ENCODE assay signal across 20 cellular contexts in the genomic region with DNA sequence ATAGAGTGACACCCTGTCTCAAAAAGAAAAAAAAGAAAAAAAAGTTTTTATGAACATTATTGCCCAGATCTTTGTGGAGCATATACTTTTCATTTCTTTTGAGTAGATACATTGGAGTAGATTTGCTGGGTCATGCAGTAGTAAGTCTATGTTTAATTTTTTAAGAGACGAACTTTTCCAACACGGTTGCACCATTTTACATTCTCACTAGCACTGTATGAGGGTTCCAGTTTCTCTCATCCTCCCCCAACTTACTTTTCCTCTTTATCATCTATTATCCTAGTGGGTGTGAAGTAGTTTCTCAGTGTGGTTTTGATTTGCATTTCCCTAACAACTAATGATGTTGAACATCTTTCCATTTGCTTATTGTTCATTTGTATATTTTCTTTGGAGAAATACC.
"Had no signal": no experiment of that assay in that cellular context is flagged by ENCODE, and none has a peak within 500 bp of the region (broad histone marks: within the 10 kb centered on the region; RNA-seq: fewer than 3 reads in every experiment).

No MANE protein-coding gene starts in this region.

- DNase-seq: activated CD4-positive, alpha-beta T cell treated with anti-CD3 and anti-CD28 coated beads for 4 hours; activated effector memory CD4-positive, alpha-beta T cell treated with Interleukin-2 at 50 U/mL for 16 hours; activated naive CD8-positive, alpha-beta T cell treated with anti-CD3 and anti-CD28 coated beads, Interleukin-2, amount 10 ng/mL, durations not matched to agents 7 days and 5 days; anterior cingulate cortex; caudate nucleus; colonic mucosa; endodermal cell; foreskin fibroblast; mesendoderm; natural killer cell; right lobe of liver; small intestine; stimulated activated CD4-positive, alpha-beta T cell treated with anti-CD3 and anti-CD28 coated beads, Interleukin-15, amount 100 ng/mL, for 24 hours; stimulated activated CD4-positive, alpha-beta T cell treated with anti-CD3 and anti-CD28 coated beads, Interleukin-2, amount 100 ng/mL, for 48 hours had no signal

- H3K27me3 ChIP-seq: colonic mucosa, neutrophil, pancreas, right lobe of liver, stomach had no signal

- H3K9me3 ChIP-seq: colonic mucosa, neutrophil, pancreas, right lobe of liver, stomach had no signal

- H3K4me1 ChIP-seq: colonic mucosa, pancreas, right lobe of liver had no signal

- H3K4me1 Mint-ChIP-seq: brain had no signal

- H3K4me3 Mint-ChIP-seq: activated naive CD8-positive, alpha-beta T cell treated with anti-CD3 and anti-CD28 coated beads, Interleukin-2, amount 10 ng/mL, durations not matched to agents 7 days and 5 days; brain; endodermal cell; natural killer cell; type B pancreatic cell had no signal

- H3K36me3 Mint-ChIP-seq: natural killer cell, type B pancreatic cell had no signal

- H3K27ac ChIP-seq: colonic mucosa, epithelial cell of prostate, neutrophil, pancreas, right lobe of liver, stomach had no signal

- H3K27me3 Mint-ChIP-seq: activated naive CD8-positive, alpha-beta T cell treated with anti-CD3 and anti-CD28 coated beads, Interleukin-2, amount 10 ng/mL, durations not matched to agents 7 days and 5 days; brain; type B pancreatic cell had no signal

- H3K9me3 Mint-ChIP-seq: activated naive CD8-positive, alpha-beta T cell treated with anti-CD3 and anti-CD28 coated beads, Interleukin-2, amount 10 ng/mL, durations not matched to agents 7 days and 5 days; brain; endodermal cell; natural killer cell; type B pancreatic cell had no signal

- H3K36me3 ChIP-seq: colonic mucosa, neutrophil, pancreas, right lobe of liver had no signal

- H3K27ac Mint-ChIP-seq: activated naive CD8-positive, alpha-beta T cell treated with anti-CD3 and anti-CD28 coated beads, Interleukin-2, amount 10 ng/mL, durations not matched to agents 7 days and 5 days; brain; endodermal cell; type B pancreatic cell had no signal

- H3K4me3 ChIP-seq: colonic mucosa, pancreas, right lobe of liver, stomach had no signal
